Comparison of ENCODE assay signal across 20 cellular contexts in the genomic region with DNA sequence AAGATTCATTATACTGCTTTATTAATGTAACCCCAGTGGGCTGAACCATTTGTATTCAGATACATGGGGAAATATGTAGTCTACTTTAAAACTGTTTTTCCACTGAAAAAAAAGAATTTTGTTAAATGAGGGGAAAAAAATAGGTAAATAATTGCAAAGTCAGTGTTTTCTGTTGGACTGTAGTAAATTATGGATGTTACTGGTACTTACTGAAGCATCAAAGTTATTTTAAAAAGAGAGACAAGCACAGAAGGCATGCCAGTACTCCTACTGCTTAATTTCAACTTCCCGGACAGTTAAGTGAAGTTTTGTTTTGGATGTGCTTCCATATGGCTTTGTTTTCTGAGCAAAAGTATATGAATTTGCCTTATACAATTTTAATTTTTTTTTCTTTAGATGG. TPM values are rescaled to one million over a fixed set of nuclear protein-coding genes. Genes with fewer than 3 reads are reported as not detected.
DNase-seq lines count a peak whose midpoint lies in the region; ATAC-seq, FAIRE-seq and TF ChIP-seq lines count a peak whose summit lies in the region.
"Had no signal": no experiment of that assay in that cellular context is flagged by ENCODE, and none has a peak within 500 bp of the region (broad histone marks: within the 10 kb centered on the region; RNA-seq: fewer than 3 reads in every experiment).

No MANE protein-coding gene starts in this region.

- no peak overlapping the region for H4K8ac ChIP-seq in mesenchymal stem cell (ENCODE audit: low read length)

- H3K27me3 ChIP-seq in mesenchymal stem cell (ENCODE audit: control insufficient read depth in 1 of 2, insufficient read depth in 1 of 2, low read length in 2 of 2) (no peaks in the 10 kb centered on the region), MG63 (no peaks in the 10 kb centered on the region)
- H3K27me3 ChIP-seq: BLaER1 treated with 17β-estradiol and CSF1 and Interleukin-3, amounts not matched to agents 10 nM and 100 nM had no signal

- H3K18ac ChIP-seq in mesenchymal stem cell (ENCODE audit: low read depth in 1 of 2, low read length in 2 of 2) = no peak overlapping the region

- H2BK120ac ChIP-seq in mesenchymal stem cell (ENCODE audit: low read depth, low read length) = peak overlapping the region; percentile 34

- ATAC-seq in A549 = no peak

- WGBS in A549 (ENCODE audit: missing lambda C conversion rate) = 92% methylated on average over 1 of the region's 1 CpG
- no CpG with 5 or more reads among the region's 1 CpG for WGBS in mesenchymal stem cell

- H3K23ac ChIP-seq in mesenchymal stem cell (ENCODE audit: low read length in 2 of 2) = no peak overlapping the region

- DNase-seq in A549 (ENCODE audit: low read depth in 1 of 2, low spot score in 1 of 2) (no peak), SK-N-MC (ENCODE audit: low read depth, low spot score) (no peak), mesenchymal stem cell (no peak), type B pancreatic cell (ENCODE audit: extremely low spot score, unreplicated experiment) (no peak), T-helper 2 cell (no peak), RCC 7860 (ENCODE audit: low spot score) (no peak), MG63 (no peak)
- DNase-seq: 8988T; CD8-positive, alpha-beta memory T cell; COR-L47; DMS 273 treated with DMSO at 0.1 percent for 48 hours; DMS53; DND-41; EL; H9 had no signal

- peaks cover 10% of the 10 kb centered on the region for H3K79me1 ChIP-seq in mesenchymal stem cell (replicated peaks; ENCODE audit: low read length, poor library complexity, severe bottlenecking)

- TF ChIP-seq CTCF in A549 (IDR thresholded peaks at IDR 0.05) (no peak), type B pancreatic cell (conservative IDR thresholded peaks at IDR 0.05) (no peak)

- H2BK12ac ChIP-seq in mesenchymal stem cell (ENCODE audit: low read length in 2 of 2) = no peak overlapping the region

- no peak for FAIRE-seq in A549 (lab: Jason Lieb, UNC)
- FAIRE-seq in RCC 7860 (lab: Jason Lieb, UNC) = no peak
- FAIRE-seq: GM12891, GM19239, H1 had no signal

- H3K9me3 ChIP-seq in A549 (no peaks in the 10 kb centered on the region; the same call in 2 of the 3 replicates), SK-N-MC (ENCODE audit: low read depth, low read length) (peaks cover 5% of the 10 kb centered on the region; the same call in 1 of the 2 replicates), mesenchymal stem cell (ENCODE audit: control insufficient read depth, low read length) (no peaks in the 10 kb centered on the region), MG63 (no peaks in the 10 kb centered on the region)

- H3K4me3 Mint-ChIP-seq in type B pancreatic cell = no peak overlapping the region
- H3K4me3 Mint-ChIP-seq: B cell; CD8-positive, alpha-beta memory T cell; H9 had no signal

- H2BK15ac ChIP-seq in mesenchymal stem cell (ENCODE audit: low read depth, poor library complexity, severe bottlenecking) = no peak overlapping the region

- H3K4ac ChIP-seq in mesenchymal stem cell (ENCODE audit: low read depth in 1 of 2, low read length in 2 of 2) = no peak overlapping the region

- H3K4me2 ChIP-seq in A549 (no peak overlapping the region), mesenchymal stem cell (ENCODE audit: low read length, poor library complexity, severe bottlenecking) (no peak overlapping the region)
- H3K4me2 ChIP-seq: BLaER1 treated with 17β-estradiol and CSF1 and Interleukin-3, amounts not matched to agents 10 nM and 100 nM had no signal

- no peak overlapping the region for H2BK5ac ChIP-seq in mesenchymal stem cell (ENCODE audit: low read depth, low read length, poor library complexity, severe bottlenecking)

- H3K4me3 ChIP-seq in A549 (no peak overlapping the region), SK-N-MC (no peak overlapping the region), mesenchymal stem cell (ENCODE audit: insufficient read depth in 1 of 2, low read depth in 1 of 2, low read length in 2 of 2) (no peak overlapping the region), MG63 (no peak overlapping the region)
- H3K4me3 ChIP-seq: BLaER1 treated with 17β-estradiol and CSF1 and Interleukin-3, amounts not matched to agents 10 nM and 100 nM had no signal

- H4K91ac ChIP-seq in mesenchymal stem cell (ENCODE audit: low read length) = no peak overlapping the region

- POLR2A ChIA-PET in A549 (lab: Yijun Ruan, JAX) = no interaction called here

- H3K36me3 Mint-ChIP-seq in type B pancreatic cell = peaks cover 44% of the 10 kb centered on the region

- H3K36me3 ChIP-seq in SK-N-MC (ENCODE audit: insufficient read depth, low read length) (peaks cover 32% of the 10 kb centered on the region), mesenchymal stem cell (ENCODE audit: control insufficient read depth in 1 of 2, insufficient read depth in 2 of 2, low read depth in 1 of 2, low read length in 2 of 2) (peaks cover 10 to 34% of the 10 kb centered on the region in 2 experiments), MG63 (peaks cover 25% of the 10 kb centered on the region)

- TF ChIP-seq EP300 in A549 (IDR thresholded peaks at IDR 0.05) = no peak

- peaks cover 15% of the 10 kb centered on the region for H3K4me1 ChIP-seq in A549
- peaks cover 5% of the 10 kb centered on the region for H3K4me1 ChIP-seq in mesenchymal stem cell (ENCODE audit: control insufficient read depth, insufficient read depth, low read depth, low read length)

- peaks cover 7% of the 10 kb centered on the region for H3K9me3 Mint-ChIP-seq in type B pancreatic cell
- H3K9me3 Mint-ChIP-seq: CD8-positive, alpha-beta memory T cell had no signal

- H2AFZ ChIP-seq in mesenchymal stem cell (ENCODE audit: low read depth, low read length) = no peak overlapping the region

- CTCF ChIA-PET in A549 (lab: Yijun Ruan, JAX) = no interaction called here

- H3K27ac ChIP-seq in A549 (no peak overlapping the region), SK-N-MC (peak overlapping the region; percentile 44), mesenchymal stem cell (ENCODE audit: low read length, poor library complexity, severe bottlenecking) (no peak overlapping the region)
- H3K27ac ChIP-seq: BLaER1 treated with 17β-estradiol and CSF1 and Interleukin-3, amounts not matched to agents 10 nM and 100 nM had no signal

- no peak for TF ChIP-seq POLR2A in A549 (IDR thresholded peaks at IDR 0.05; ENCODE audit: low read length)

- H3K27ac Mint-ChIP-seq in type B pancreatic cell = peak overlapping the region; percentile 15
- H3K27ac Mint-ChIP-seq: CD8-positive, alpha-beta memory T cell had no signal

- no peak overlapping the region for H3K14ac ChIP-seq in mesenchymal stem cell (ENCODE audit: low read length in 2 of 2)

- H3K4me1 Mint-ChIP-seq in type B pancreatic cell (ENCODE audit: unreplicated experiment) = peaks cover 34% of the 10 kb centered on the region

- TF ChIP-seq RAD21 in A549 (conservative IDR thresholded peaks at IDR 0.05 in 1 of 2, IDR thresholded peaks at IDR 0.05 in 1 of 2) = no peak

- no peaks in the 10 kb centered on the region for H3K27me3 Mint-ChIP-seq in type B pancreatic cell
- H3K27me3 Mint-ChIP-seq: B cell; CD8-positive, alpha-beta memory T cell had no signal

- H3K9ac ChIP-seq in SK-N-MC (ENCODE audit: insufficient read length) (no peak overlapping the region), mesenchymal stem cell (ENCODE audit: low read length) (no peak overlapping the region)
- H3K9ac ChIP-seq: BLaER1 treated with 17β-estradiol and CSF1 and Interleukin-3, amounts not matched to agents 10 nM and 100 nM had no signal

- H2AK5ac ChIP-seq in mesenchymal stem cell (ENCODE audit: low read length, severe bottlenecking) = no peak overlapping the region

TF ChIP-seq in A549, 52 proteins besides CTCF, POLR2A, EP300 and RAD21:
- TF ChIP-seq MAFK (IDR thresholded peaks at IDR 0.05; ENCODE audit: partially characterized antibody) = peak; percentile 56
- no peak for TF ChIP-seq EHF (CRISPR knock-in tag; IDR thresholded peaks at IDR 0.05)

RNA-seq across cellular contexts. Expression of gene ZC3H15, which starts 36.5 kb away (rescaled TPM):
- 125 and 191 TPM in 2 replicates for polyA plus RNA-seq in A549 (2011; rRNA removed)
- polyA plus RNA-seq in A549 (2012; cell fraction: cytosol; rRNA removed) = 36.4 and 41.7 TPM in 2 replicates
- polyA plus RNA-seq in A549 (2012; cell fraction: nucleus; rRNA removed) = 18.2 and 24.5 TPM in 2 replicates
- polyA plus RNA-seq in A549 (2017; fragmentation: RNase III; extraction: RNeasy Plus Mini Kit Qiagen cat#74134 plus additional on column Dnase treatment) = 98.2 to 112 TPM (median 99.2 TPM) in 3 replicates
- polyA minus RNA-seq in A549 (2011; rRNA and poly(A)+ RNA removed) = 18.6 and 22.6 TPM in 2 replicates
- polyA plus RNA-seq in mesenchymal stem cell (2013, experiment 1 of 2) = 76.8 TPM
- polyA plus RNA-seq in mesenchymal stem cell (2013, experiment 2 of 2) = 77.6 TPM
- total RNA-seq in type B pancreatic cell (ENCODE audit: low replicate concordance) = 56.5 and 67.2 TPM in 2 replicates
- total RNA-seq in MG63 (2014; rRNA removed; shearing (Covaris generic); ENCODE audit: low replicate concordance) = 82.9 and 109 TPM in 2 replicates
